ENCODE assay signal across 15 cellular contexts in the genomic region with DNA sequence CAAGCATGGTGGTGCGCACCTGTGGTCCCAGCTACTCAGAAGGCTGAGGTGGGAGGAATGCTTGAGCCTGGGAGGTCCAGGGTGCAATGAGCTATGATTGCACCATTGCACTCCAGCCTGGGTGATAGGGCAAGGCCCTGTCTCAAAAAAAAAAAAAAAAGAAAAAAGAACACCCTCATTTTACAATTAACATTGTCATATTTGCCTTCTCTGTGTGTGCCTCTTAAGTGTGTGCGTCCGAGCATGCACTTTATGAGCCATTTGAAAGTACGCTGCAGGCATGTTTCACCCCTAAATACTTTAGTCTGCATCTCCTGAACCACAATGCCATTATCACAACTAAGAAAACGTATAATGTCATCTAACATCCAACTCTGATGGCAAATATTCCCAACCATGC. TPM values are rescaled to one million over a fixed set of nuclear protein-coding genes. Genes with fewer than 3 reads are reported as not detected.
DNase-seq lines count a peak whose midpoint lies in the region; ATAC-seq and TF ChIP-seq lines count a peak whose summit lies in the region.
"Had no signal": no experiment of that assay in that cellular context is flagged by ENCODE, and none has a peak within 500 bp of the region (broad histone marks: within the 10 kb centered on the region; RNA-seq: fewer than 3 reads in every experiment).

No MANE protein-coding gene starts in this region.

- TF ChIP-seq CTCF in GM23338 (conservative IDR thresholded peaks at IDR 0.05; ENCODE audit: low read depth in 2 of 2) = no peak
- no peak for TF ChIP-seq CTCF in RWPE2 (IDR thresholded peaks at IDR 0.05; ENCODE audit: poor library complexity, severe bottlenecking)
- no peak for TF ChIP-seq CTCF in type B pancreatic cell (conservative IDR thresholded peaks at IDR 0.05)

- no peaks in the 10 kb centered on the region for H3K9me2 ChIP-seq in GM23338 (ENCODE audit: insufficient read depth)

- H3F3A ChIP-seq in GM23338 (replicated peaks; ENCODE audit: low read depth) = peaks cover 20% of the 10 kb centered on the region

- DNase-seq in GM23338 (ENCODE audit: low spot score) (no peak), RWPE2 (ENCODE audit: low spot score) (no peak), epithelial cell of prostate (ENCODE audit: low read depth, low spot score) (no peak), type B pancreatic cell (ENCODE audit: extremely low spot score, unreplicated experiment) (no peak), NCI-H510A treated with DMSO at 0.1 percent for 48 hours (lab: John Stamatoyannopoulos, UW) (no peak), amniotic stem cell (lab: John Stamatoyannopoulos, UW) (no peak)
- no peak for DNase-seq in NK-92 treated with Interleukin-12 subunit alpha and Interleukin-12 subunit beta, amount 100 ng/mL, for 24 hours (lab: John Stamatoyannopoulos, UW)
- DNase-seq: CD8-positive, alpha-beta T cell; COR-L47; GOT3; HFFc6; IMR-90; KG1 had no signal

- H3K36me3 ChIP-seq in GM23338 (ENCODE audit: insufficient read depth) = no peaks in the 10 kb centered on the region
- H3K36me3 ChIP-seq in RWPE2 (ENCODE audit: low read depth) = peaks cover 75% of the 10 kb centered on the region
- H3K36me3 ChIP-seq: HAP-1 had no signal

- H3K4me1 ChIP-seq in GM23338 (ENCODE audit: insufficient read depth) (peaks cover 15% of the 10 kb centered on the region), RWPE2 (ENCODE audit: insufficient read depth, poor library complexity, severe bottlenecking) (peaks cover 29% of the 10 kb centered on the region)
- H3K4me1 ChIP-seq: HAP-1 had no signal

- H3K36me3 Mint-ChIP-seq in GM23338 (ENCODE audit: low read depth) = peaks cover 42% of the 10 kb centered on the region
- peaks cover 3% of the 10 kb centered on the region for H3K36me3 Mint-ChIP-seq in type B pancreatic cell
- H3K36me3 Mint-ChIP-seq: CD14-positive monocyte; CD8-positive, alpha-beta T cell had no signal

- H3K4me3 Mint-ChIP-seq in GM23338 (no peak overlapping the region), type B pancreatic cell (no peak overlapping the region)
- H3K4me3 Mint-ChIP-seq: CD14-positive monocyte; CD8-positive, alpha-beta T cell; HFFc6 had no signal

- no peaks in the 10 kb centered on the region for H3K9me3 ChIP-seq in RWPE2 (ENCODE audit: severe bottlenecking)
- H3K9me3 ChIP-seq: HAP-1 had no signal

- H2AFZ ChIP-seq in GM23338 = no peak overlapping the region

- no peak overlapping the region for H3K4me2 ChIP-seq in GM23338

- no peak overlapping the region for H3K4me3 ChIP-seq in GM23338
- H3K4me3 ChIP-seq in RWPE2 (ENCODE audit: severe bottlenecking) = no peak overlapping the region
- H3K4me3 ChIP-seq: HAP-1 had no signal

- H3K27ac ChIP-seq in GM23338 (ENCODE audit: low read depth) (peak overlapping the region; percentile 17), RWPE2 (ENCODE audit: poor library complexity, severe bottlenecking) (peak overlapping the region; percentile 79), epithelial cell of prostate (peak overlapping the region; percentile 7)

- ATAC-seq in GM23338 (no peak), RWPE2 (ENCODE audit: low read depth) (no peak)
- ATAC-seq: CD8-positive, alpha-beta T cell had no signal

- H3K27me3 ChIP-seq in GM23338 (ENCODE audit: insufficient read depth) (no peaks in the 10 kb centered on the region), RWPE2 (ENCODE audit: insufficient read depth, poor library complexity, severe bottlenecking) (no peaks in the 10 kb centered on the region)

- H3K27me3 Mint-ChIP-seq in GM23338 (ENCODE audit: insufficient read depth, low read depth, poor library complexity) (peaks cover 4% of the 10 kb centered on the region), type B pancreatic cell (no peaks in the 10 kb centered on the region)

- H3K79me2 ChIP-seq in GM23338 (replicated peaks; ENCODE audit: insufficient read depth) = peaks cover 35% of the 10 kb centered on the region

- H3K9me3 Mint-ChIP-seq in GM23338 = no peaks in the 10 kb centered on the region
- no peaks in the 10 kb centered on the region for H3K9me3 Mint-ChIP-seq in type B pancreatic cell
- H3K9me3 Mint-ChIP-seq: CD14-positive monocyte; CD8-positive, alpha-beta T cell; HFFc6 had no signal

- H3K27ac Mint-ChIP-seq in GM23338 = no peak overlapping the region
- peak overlapping the region; percentile 44 for H3K27ac Mint-ChIP-seq in type B pancreatic cell
- H3K27ac Mint-ChIP-seq: CD8-positive, alpha-beta T cell; HFFc6 had no signal

- peaks cover 5% of the 10 kb centered on the region for H4K20me1 ChIP-seq in GM23338 (replicated peaks; ENCODE audit: insufficient read depth)

- H3K4me1 Mint-ChIP-seq in GM23338 (peaks cover 33% of the 10 kb centered on the region), type B pancreatic cell (ENCODE audit: unreplicated experiment) (peaks cover 14% of the 10 kb centered on the region)
- H3K4me1 Mint-ChIP-seq: CD14-positive monocyte had no signal

TF ChIP-seq in GM23338, 12 proteins besides CTCF, POLR2A, EP300 and RAD21 (continues in another document):
- TF ChIP-seq, protein P1, sequence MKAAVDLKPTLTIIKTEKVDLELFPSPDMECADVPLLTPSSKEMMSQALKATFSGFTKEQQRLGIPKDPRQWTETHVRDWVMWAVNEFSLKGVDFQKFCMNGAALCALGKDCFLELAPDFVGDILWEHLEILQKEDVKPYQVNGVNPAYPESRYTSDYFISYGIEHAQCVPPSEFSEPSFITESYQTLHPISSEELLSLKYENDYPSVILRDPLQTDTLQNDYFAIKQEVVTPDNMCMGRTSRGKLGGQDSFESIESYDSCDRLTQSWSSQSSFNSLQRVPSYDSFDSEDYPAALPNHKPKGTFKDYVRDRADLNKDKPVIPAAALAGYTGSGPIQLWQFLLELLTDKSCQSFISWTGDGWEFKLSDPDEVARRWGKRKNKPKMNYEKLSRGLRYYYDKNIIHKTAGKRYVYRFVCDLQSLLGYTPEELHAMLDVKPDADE (IDR thresholded peaks at IDR 0.05) = no peak
- TF ChIP-seq ZNF114 (CRISPR knock-in tag; IDR thresholded peaks at IDR 0.05) = no peak
- TF ChIP-seq, protein P2, sequence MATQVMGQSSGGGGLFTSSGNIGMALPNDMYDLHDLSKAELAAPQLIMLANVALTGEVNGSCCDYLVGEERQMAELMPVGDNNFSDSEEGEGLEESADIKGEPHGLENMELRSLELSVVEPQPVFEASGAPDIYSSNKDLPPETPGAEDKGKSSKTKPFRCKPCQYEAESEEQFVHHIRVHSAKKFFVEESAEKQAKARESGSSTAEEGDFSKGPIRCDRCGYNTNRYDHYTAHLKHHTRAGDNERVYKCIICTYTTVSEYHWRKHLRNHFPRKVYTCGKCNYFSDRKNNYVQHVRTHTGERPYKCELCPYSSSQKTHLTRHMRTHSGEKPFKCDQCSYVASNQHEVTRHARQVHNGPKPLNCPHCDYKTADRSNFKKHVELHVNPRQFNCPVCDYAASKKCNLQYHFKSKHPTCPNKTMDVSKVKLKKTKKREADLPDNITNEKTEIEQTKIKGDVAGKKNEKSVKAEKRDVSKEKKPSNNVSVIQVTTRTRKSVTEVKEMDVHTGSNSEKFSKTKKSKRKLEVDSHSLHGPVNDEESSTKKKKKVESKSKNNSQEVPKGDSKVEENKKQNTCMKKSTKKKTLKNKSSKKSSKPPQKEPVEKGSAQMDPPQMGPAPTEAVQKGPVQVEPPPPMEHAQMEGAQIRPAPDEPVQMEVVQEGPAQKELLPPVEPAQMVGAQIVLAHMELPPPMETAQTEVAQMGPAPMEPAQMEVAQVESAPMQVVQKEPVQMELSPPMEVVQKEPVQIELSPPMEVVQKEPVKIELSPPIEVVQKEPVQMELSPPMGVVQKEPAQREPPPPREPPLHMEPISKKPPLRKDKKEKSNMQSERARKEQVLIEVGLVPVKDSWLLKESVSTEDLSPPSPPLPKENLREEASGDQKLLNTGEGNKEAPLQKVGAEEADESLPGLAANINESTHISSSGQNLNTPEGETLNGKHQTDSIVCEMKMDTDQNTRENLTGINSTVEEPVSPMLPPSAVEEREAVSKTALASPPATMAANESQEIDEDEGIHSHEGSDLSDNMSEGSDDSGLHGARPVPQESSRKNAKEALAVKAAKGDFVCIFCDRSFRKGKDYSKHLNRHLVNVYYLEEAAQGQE (IDR thresholded peaks at IDR 0.05; ENCODE audit: unreplicated experiment) = no peak
- no peak for TF ChIP-seq POLR2AphosphoS5 (IDR thresholded peaks at IDR 0.05; ENCODE audit: low read depth)
- no peak for TF ChIP-seq EZH2phosphoT487 (IDR thresholded peaks at IDR 0.05; ENCODE audit: unreplicated experiment)
- no peak for TF ChIP-seq CREB1 (CRISPR knock-in tag; IDR thresholded peaks at IDR 0.05; ENCODE audit: low read depth)
- TF ChIP-seq STAT1 (IDR thresholded peaks at IDR 0.05; ENCODE audit: unreplicated experiment) = no peak
- no peak for TF ChIP-seq ZNF331 (CRISPR knock-in tag; IDR thresholded peaks at IDR 0.05; ENCODE audit: low read depth)
- TF ChIP-seq JUNB (IDR thresholded peaks at IDR 0.05; ENCODE audit: unreplicated experiment) = no peak
- TF ChIP-seq EZH2 (IDR thresholded peaks at IDR 0.05; ENCODE audit: low read depth, unreplicated experiment) = no peak

RNA-seq across cellular contexts. Expression of gene CDH1, which starts 37.9 kb away (rescaled TPM):
- 142 TPM in 2 replicates for total RNA-seq in GM23338 (2014; rRNA removed; shearing (Covaris generic))
- polyA plus RNA-seq in GM23338 (2016; fragmentation: Nextera tagmentation; extraction: Ambion mirVana) = 58.1 and 64.1 TPM in 2 replicates
- total RNA-seq in type B pancreatic cell (ENCODE audit: low replicate concordance) = 190 and 544 TPM in 2 replicates
- polyA plus RNA-seq: IMR-90 had no signal

Comparison
In these comparisons a context has a peak if more than half of its experiments do, and no peak if none do; other contexts are left out.
1. H3K27ac ChIP-seq: peak in every context shown above with its lines; median percentile 79 in RWPE2; 17 in GM23338; 7 in epithelial cell of prostate.